ENCODE assay signal across 1 cellular context in the genomic region with DNA sequence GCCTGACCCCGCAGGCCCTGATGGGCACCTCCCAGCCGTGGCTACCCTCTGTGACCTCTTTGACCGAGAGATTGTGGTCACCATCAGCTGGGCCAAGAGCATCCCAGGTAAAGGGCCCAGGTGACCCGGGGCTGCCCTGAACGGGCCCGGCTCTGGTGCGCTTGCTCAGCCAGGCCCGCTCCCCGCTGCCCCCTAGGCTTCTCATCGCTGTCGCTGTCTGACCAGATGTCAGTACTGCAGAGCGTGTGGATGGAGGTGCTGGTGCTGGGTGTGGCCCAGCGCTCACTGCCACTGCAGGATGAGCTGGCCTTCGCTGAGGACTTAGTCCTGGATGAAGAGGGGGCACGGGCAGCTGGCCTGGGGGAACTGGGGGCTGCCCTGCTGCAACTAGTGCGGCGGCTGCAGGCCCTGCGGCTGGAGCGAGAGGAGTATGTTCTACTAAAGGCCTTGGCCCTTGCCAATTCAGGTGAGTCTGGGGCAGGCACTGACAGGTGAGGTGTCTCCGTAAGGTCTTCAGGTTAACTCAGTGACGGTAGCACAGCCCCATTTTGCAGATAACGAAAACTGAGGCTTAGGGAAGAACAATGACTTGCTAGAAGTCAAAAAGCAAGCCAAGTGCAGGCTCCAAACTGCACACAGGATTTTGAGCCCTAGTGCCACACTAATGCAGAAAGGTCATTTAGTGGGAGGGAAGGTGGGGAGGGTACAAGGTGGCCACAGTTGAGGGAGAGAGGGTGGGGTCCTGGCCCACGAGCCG.
A peak's percentile ranks its signal among the peaks of the same experiment; 100 is the strongest.
TF ChIP-seq lines count a peak whose summit lies in the region.

No MANE protein-coding gene starts in this region.

TF ChIP-seq in A549, 52 proteins besides CTCF, POLR2A, EP300 and RAD21:
- TF ChIP-seq KDM1A (IDR thresholded peaks at IDR 0.05; ENCODE audit: low read depth): peak; percentile 73; the same call in 1 of the 2 replicates
- TF ChIP-seq EHMT2 (IDR thresholded peaks at IDR 0.05; ENCODE audit: low read depth): no peak
TF ChIP-seq in A549: peak in this region for 1.
